1 cellular context compared by ENCODE assay signal in genomic region chr1:203214889-203215288, GRCh38.
TF ChIP-seq lines count a peak whose summit lies in the region.

No MANE protein-coding gene starts in this region.

TF ChIP-seq in GM12878, 131 proteins besides CTCF, POLR2A, EP300 and RAD21:
- no peak for TF ChIP-seq RBBP5 (conservative IDR thresholded peaks at IDR 0.05)
- TF ChIP-seq E2F8 (IDR thresholded peaks at IDR 0.05; ENCODE audit: low read depth, partially characterized antibody): no peak
- no peak for TF ChIP-seq SMC3 (IDR thresholded peaks at IDR 0.05; ENCODE audit: borderline replicate concordance, low read length)
- no peak for TF ChIP-seq SPI1 (IDR thresholded peaks at IDR 0.05; ENCODE audit: borderline replicate concordance, insufficient read depth, low read depth, low read length)
- TF ChIP-seq IKZF2 (IDR thresholded peaks at IDR 0.05): no peak
- no peak for TF ChIP-seq BACH1 (IDR thresholded peaks at IDR 0.05; ENCODE audit: borderline replicate concordance)
- TF ChIP-seq ATF2 (IDR thresholded peaks at IDR 0.05; ENCODE audit: low read length): no peak
- no peak for TF ChIP-seq YBX1 (IDR thresholded peaks at IDR 0.05)
- no peak for TF ChIP-seq JUNB (IDR thresholded peaks at IDR 0.05)
- no peak for TF ChIP-seq ZZZ3 (IDR thresholded peaks at IDR 0.05; ENCODE audit: control insufficient read depth, insufficient read length, low read depth)
- no peak for TF ChIP-seq PML (IDR thresholded peaks at IDR 0.05; ENCODE audit: low read length)
- no peak for TF ChIP-seq SMAD1 (IDR thresholded peaks at IDR 0.05; ENCODE audit: low read depth, partially characterized antibody)
- no peak for TF ChIP-seq CHD2 (IDR thresholded peaks at IDR 0.05; ENCODE audit: borderline replicate concordance, low read depth, low read length)
- no peak for TF ChIP-seq IKZF1 (conservative IDR thresholded peaks at IDR 0.05)
- TF ChIP-seq CBX5 (IDR thresholded peaks at IDR 0.05; ENCODE audit: low read depth): no peak
- TF ChIP-seq SREBF2 (IDR thresholded peaks at IDR 0.05; ENCODE audit: low read length): no peak
- TF ChIP-seq USF1 (IDR thresholded peaks at IDR 0.05; ENCODE audit: borderline replicate concordance, extremely low read length, insufficient read depth, low read depth, low read length): no peak
- no peak for TF ChIP-seq SKIL (IDR thresholded peaks at IDR 0.05; ENCODE audit: low read depth, poor library complexity, severe bottlenecking)
- no peak for TF ChIP-seq NR2C1 (IDR thresholded peaks at IDR 0.05)
